9 cellular contexts compared by ENCODE assay signal in the genomic region with DNA sequence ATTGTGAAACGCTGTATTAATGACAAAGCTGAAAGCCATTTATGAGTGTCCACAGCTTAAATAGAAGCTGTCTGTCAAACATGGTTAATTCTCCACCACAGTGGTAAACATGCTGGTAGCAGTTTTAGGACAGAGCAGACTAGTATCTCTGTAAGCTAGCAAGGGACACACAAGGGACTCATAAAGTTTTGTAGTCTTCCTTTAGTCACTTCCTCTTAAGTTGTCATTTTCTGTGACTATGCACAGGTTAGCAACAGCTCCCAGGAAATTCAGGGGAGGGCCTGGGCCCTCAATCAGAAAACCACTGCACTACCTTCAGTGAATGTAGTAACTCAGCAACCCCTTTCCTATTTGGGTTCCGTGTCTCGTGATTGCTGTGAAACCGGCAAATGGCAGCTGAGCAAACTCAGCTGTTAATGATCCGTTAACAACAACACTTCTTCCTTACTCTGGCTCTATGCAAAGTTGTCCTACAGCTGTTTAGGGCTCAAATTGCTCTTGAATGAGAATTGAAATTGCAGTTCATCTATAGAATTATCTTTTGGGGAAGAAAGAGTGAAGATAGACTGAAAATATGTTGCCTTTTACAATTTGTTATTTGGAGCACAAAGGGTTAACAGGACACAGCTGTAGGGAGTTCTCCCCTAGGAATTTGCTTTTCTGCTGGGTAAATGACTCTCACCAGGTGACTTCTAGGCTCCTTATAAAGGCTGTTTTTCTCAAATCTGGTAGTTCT. TPM values are rescaled to one million over a fixed set of nuclear protein-coding genes. Genes with fewer than 3 reads are reported as not detected.
DNase-seq lines count a peak whose midpoint lies in the region; ATAC-seq, FAIRE-seq and TF ChIP-seq lines count a peak whose summit lies in the region.
"Had no signal": no experiment of that assay in that cellular context is flagged by ENCODE, and none has a peak within 500 bp of the region (broad histone marks: within the 10 kb centered on the region; RNA-seq: fewer than 3 reads in every experiment).

A gene (plus strand): TSS at position 731 of the 736 bp plus-strand sequence.

- no peak within 1 kb of the TSS for H3K4me3 Mint-ChIP-seq in T-cell

- H3K36me3 Mint-ChIP-seq in T-cell: no peaks in the 10 kb centered on the region

- no peaks in the 10 kb centered on the region for H3K4me1 Mint-ChIP-seq in T-cell

- H3K36me3 ChIP-seq in pancreas: no peaks in the 10 kb centered on the region

- POLR2A ChIA-PET in T-cell (lab: Charles Lee): no interaction called here
- POLR2A ChIA-PET in GM10248 (lab: Yijun Ruan, JAX): no interaction called here

- H3K27me3 Mint-ChIP-seq in T-cell: peaks cover 8 to 17% of the 10 kb centered on the region in 2 donors

- H3K4me1 ChIP-seq in pancreas: peaks cover 0 to 7% (median 0%) of the 10 kb centered on the region in 3 donors

- no peak for TF ChIP-seq CTCF in pancreas (IDR thresholded peaks at IDR 0.05)
- no peak for TF ChIP-seq CTCF in GM10248 (IDR thresholded peaks at IDR 0.05; ENCODE audit: control extremely low read depth, extremely low read depth, low read depth, missing control alignments)

- FAIRE-seq in pancreas (lab: Jason Lieb, UNC): no peak

- no peak within 1 kb of the TSS for H3K27ac Mint-ChIP-seq in T-cell

- CTCF ChIA-PET in T-cell (lab: Charles Lee): no interaction called here
- CTCF ChIA-PET in GM10248 (lab: Yijun Ruan, JAX): interaction anchor here (1.0 to 1.8 kb wide), 3 partner anchors 9 to 76 kb away, joined by 3 to 4 read pairs (median 4); a partner anchor contains a TSS

- H3K27ac ChIP-seq in pancreas: no peak within 1 kb of the TSS
- H3K27ac ChIP-seq: SK-N-MC had no signal

- H3K9me3 ChIP-seq in pancreas: no peaks in the 10 kb centered on the region

- WGBS in pancreas, 2 donors: 7 to 11% methylated on average over 5 of the region's 5 CpGs

- DNase-seq in NCI-H69 (lab: John Stamatoyannopoulos, UW): peak; percentile 96
- DNase-seq in pancreas: peak in 1 of 6 donors; percentile 37
- DNase-seq in T-cell: no peak
- DNase-seq in GM10248 (ENCODE audit: extremely low spot score): no peak
- no peak for DNase-seq in stimulated activated naive CD4-positive, alpha-beta T cell treated with Interleukin-2 at 50 U/mL for 16 hours (lab: John Stamatoyannopoulos, UW)
- no peak for DNase-seq in left cardiac atrium

- peak; percentile 55 for ATAC-seq in GM19395 (IDR thresholded peaks at IDR 0.05; ENCODE audit: unreplicated experiment)
- peak; percentile 40 for ATAC-seq in HG03432 (IDR thresholded peaks at IDR 0.05; ENCODE audit: unreplicated experiment)
- ATAC-seq in pancreas: peak; percentile 53 to 88 (median 76)
- ATAC-seq in T-cell (replicated peaks in 1 of 4): no peak
- ATAC-seq in left cardiac atrium: no peak

- intact Hi-C loops in pancreas (cut with DNase I) (no loop called here), left cardiac atrium (cut with DNase I) (no loop called here)

- no peaks in the 10 kb centered on the region for H3K9me3 Mint-ChIP-seq in T-cell

- H3K27me3 ChIP-seq in pancreas: no peaks in the 10 kb centered on the region

- H3K4me3 ChIP-seq in pancreas: no peak within 1 kb of the TSS
- H3K4me3 ChIP-seq: SK-N-MC had no signal

RNA-seq across cellular contexts. Expression of the gene that starts here (rescaled TPM):
- total RNA-seq in pancreas (not detected), T-cell (not detected), left cardiac atrium (not detected)
- polyA plus RNA-seq in pancreas: under 1 TPM in 1 of 2 donors, not detected in 1; 0.16 TPM

Comparison
In these comparisons a context has a peak if more than half of its experiments do, and no peak if none do; other contexts are left out.
1. Peak in ATAC-seq in pancreas; RNA of the gene not detected or under 1 TPM.
2. ATAC-seq: peak in GM19395 (single experiment) and HG03432 (single experiment); none in T-cell (0 of 4) and left cardiac atrium (0 of 2).